ENCODE assay signal across 19 cellular contexts in genomic region chr1:150017206-150017750, GRCh38. TPM values are rescaled to one million over a fixed set of nuclear protein-coding genes. Genes with fewer than 3 reads are reported as not detected.
DNase-seq lines count a peak whose midpoint lies in the region; ATAC-seq and TF ChIP-seq lines count a peak whose summit lies in the region.
"Had no signal": no experiment of that assay in that cellular context is flagged by ENCODE, and none has a peak within 500 bp of the region (broad histone marks: within the 10 kb centered on the region; RNA-seq: fewer than 3 reads in every experiment).

No MANE protein-coding gene starts in this region.

- no peak overlapping the region for H3K4me2 ChIP-seq in H9 (ENCODE audit: insufficient read depth, insufficient read length, low read length)
- no peak overlapping the region for H3K4me2 ChIP-seq in hepatocyte

- no peaks in the 10 kb centered on the region; the same call in none of the 2 replicates for H3K27me3 Mint-ChIP-seq in H9 (ENCODE audit: low read depth)
- peaks cover 3% of the 10 kb centered on the region for H3K27me3 Mint-ChIP-seq in T-helper 2 cell treated with Interferon-gamma antibody and Interleukin-4, amounts not matched to agents 5 μg/mL and 100 μg/mL, for 36 hours (ENCODE audit: low read depth)
- H3K27me3 Mint-ChIP-seq: IgD-negative memory B cell had no signal

- H3K4me3 ChIP-seq in NT2/D1 (ENCODE audit: insufficient read length, low read depth) (no peak overlapping the region), hepatocyte (no peak overlapping the region)
- H3K4me3 ChIP-seq: right lobe of liver had no signal

- H3K14ac ChIP-seq in H9 (ENCODE audit: insufficient read depth, low read length), result no peak overlapping the region

- H2AK5ac ChIP-seq in H9 (ENCODE audit: insufficient read length, low read length), result no peak overlapping the region

- no peak overlapping the region for H3K27ac ChIP-seq in H9 (ENCODE audit: insufficient read length, low read depth, low read length)
- peak overlapping the region; percentile 88 for H3K27ac ChIP-seq in hepatocyte
- H3K27ac ChIP-seq: neutrophil, right lobe of liver had no signal

- no peak overlapping the region for H3K23ac ChIP-seq in H9 (ENCODE audit: insufficient read length, low read depth, low read length)

- H3K79me1 ChIP-seq in H9 (ENCODE audit: insufficient read depth, low read depth, low read length, poor library complexity, severe bottlenecking), result no peaks in the 10 kb centered on the region

- ATAC-seq in GM21723 (IDR thresholded peaks at IDR 0.05; ENCODE audit: unreplicated experiment) (no peak), HG02588 (IDR thresholded peaks at IDR 0.05; ENCODE audit: unreplicated experiment) (no peak)
- ATAC-seq: activated CD8-positive, alpha-beta memory T cell treated with anti-CD3 and anti-CD28 coated beads, Interleukin-2, amount 10 ng/mL, durations not matched to agents 7 days and 5 days; right lobe of liver had no signal

- no peak overlapping the region for H3K18ac ChIP-seq in H9 (ENCODE audit: insufficient read length, low read depth, low read length)

- no peaks in the 10 kb centered on the region for H3K9me3 Mint-ChIP-seq in H9
- no peaks in the 10 kb centered on the region for H3K9me3 Mint-ChIP-seq in T-helper 2 cell treated with Interferon-gamma antibody and Interleukin-4, amounts not matched to agents 5 μg/mL and 100 μg/mL, for 36 hours
- H3K9me3 Mint-ChIP-seq: IgD-negative memory B cell had no signal

- H4K91ac ChIP-seq in H9 (ENCODE audit: insufficient read length, low read depth, low read length), result no peak overlapping the region

- H2BK5ac ChIP-seq in H9 (ENCODE audit: insufficient read length, low read length), result no peak overlapping the region

- no peak overlapping the region for H3T11ph ChIP-seq in H9 (ENCODE audit: low read length)

- no peak overlapping the region for H3K56ac ChIP-seq in H9 (ENCODE audit: insufficient read length, low read depth, low read length)

- H3K27me3 ChIP-seq in H9 (ENCODE audit: insufficient read depth, low read length) (no peaks in the 10 kb centered on the region), NT2/D1 (ENCODE audit: insufficient read depth, insufficient read length) (no peaks in the 10 kb centered on the region), hepatocyte (no peaks in the 10 kb centered on the region)
- H3K27me3 ChIP-seq: right lobe of liver had no signal

- no peak overlapping the region for H2BK20ac ChIP-seq in H9 (ENCODE audit: low read depth, low read length, poor library complexity, severe bottlenecking)

- H3K36me3 Mint-ChIP-seq in H9 (ENCODE audit: insufficient read depth in 1 of 3, low read depth in 3 of 3), result no peaks in the 10 kb centered on the region
- no peaks in the 10 kb centered on the region for H3K36me3 Mint-ChIP-seq in T-helper 2 cell treated with Interferon-gamma antibody and Interleukin-4, amounts not matched to agents 5 μg/mL and 100 μg/mL, for 36 hours (ENCODE audit: low read depth)
- H3K36me3 Mint-ChIP-seq: activated CD8-positive, alpha-beta memory T cell treated with anti-CD3 and anti-CD28 coated beads, Interleukin-2, amount 10 ng/mL, durations not matched to agents 7 days and 5 days; IgD-negative memory B cell had no signal

- no peaks in the 10 kb centered on the region for H3K9me2 ChIP-seq in hepatocyte (replicated peaks; ENCODE audit: insufficient read depth)

- peak overlapping the region in 1 of 3 experiments; percentile 70; a peak in 3 of 7 replicates for H3K27ac Mint-ChIP-seq in H9
- no peak overlapping the region for H3K27ac Mint-ChIP-seq in T-helper 2 cell treated with Interferon-gamma antibody and Interleukin-4, amounts not matched to agents 5 μg/mL and 100 μg/mL, for 36 hours
- H3K27ac Mint-ChIP-seq: activated CD8-positive, alpha-beta memory T cell treated with anti-CD3 and anti-CD28 coated beads, Interleukin-2, amount 10 ng/mL, durations not matched to agents 7 days and 5 days; B cell; IgD-negative memory B cell had no signal

- H4K8ac ChIP-seq in H9 (replicated peaks; ENCODE audit: insufficient read length, low read depth, low read length), result no peak overlapping the region

- H4K5ac ChIP-seq in H9 (ENCODE audit: insufficient read length, low read depth, low read length), result no peak overlapping the region

- H3K9me3 ChIP-seq in H9 (ENCODE audit: control insufficient read depth, low read depth, low read length), result no peaks in the 10 kb centered on the region
- H3K9me3 ChIP-seq in NT2/D1 (ENCODE audit: insufficient read depth, low read length), result no peaks in the 10 kb centered on the region
- H3K9me3 ChIP-seq in hepatocyte (ENCODE audit: low read depth), result no peaks in the 10 kb centered on the region
- H3K9me3 ChIP-seq: neutrophil, right lobe of liver had no signal

- H2BK15ac ChIP-seq in H9 (ENCODE audit: low read depth, low read length), result no peak overlapping the region

- H2BK12ac ChIP-seq in H9 (ENCODE audit: insufficient read length, low read depth, low read length), result no peak overlapping the region

- H3K4me1 ChIP-seq in H9 (ENCODE audit: insufficient read depth, low read length), result no peaks in the 10 kb centered on the region; the same call in 1 of the 2 replicates
- H3K4me1 ChIP-seq in NT2/D1 (ENCODE audit: insufficient read depth, insufficient read length), result peaks cover 6% of the 10 kb centered on the region
- H3K4me1 ChIP-seq in hepatocyte (ENCODE audit: insufficient read depth), result peaks cover 17% of the 10 kb centered on the region

- peaks cover 10 to 13% of the 10 kb centered on the region in 2 experiments for H3K4me1 Mint-ChIP-seq in H9
- H3K4me1 Mint-ChIP-seq in T-helper 2 cell treated with Interferon-gamma antibody and Interleukin-4, amounts not matched to agents 5 μg/mL and 100 μg/mL, for 36 hours (ENCODE audit: low read depth), result peaks cover 3% of the 10 kb centered on the region

- H3K9ac ChIP-seq in H9 (ENCODE audit: extremely low read depth, insufficient read length, low read length) (no peak overlapping the region), NT2/D1 (ENCODE audit: insufficient read length, low read depth) (no peak overlapping the region)

- H4K20me1 ChIP-seq in H9 (ENCODE audit: control insufficient read depth, insufficient read depth, insufficient read length), result no peaks in the 10 kb centered on the region
- no peaks in the 10 kb centered on the region for H4K20me1 ChIP-seq in hepatocyte (ENCODE audit: insufficient read depth, poor library complexity, severe bottlenecking)

- H3K23me2 ChIP-seq in H9 (ENCODE audit: insufficient read length, low read depth, low read length, poor library complexity, severe bottlenecking), result no peaks in the 10 kb centered on the region

- H2BK120ac ChIP-seq in H9 (ENCODE audit: low read depth, low read length, poor library complexity, severe bottlenecking), result no peak overlapping the region

- H2AFZ ChIP-seq in H9 (ENCODE audit: low read length) (no peak overlapping the region), hepatocyte (no peak overlapping the region)

- no peak overlapping the region for H3K4ac ChIP-seq in H9 (ENCODE audit: low read depth, low read length)

- peak; percentile 84 for DNase-seq in H9
- peak; percentile 51 for DNase-seq in NT2/D1 (ENCODE audit: low read depth, low spot score)
- peak; percentile 66 for DNase-seq in hepatocyte (ENCODE audit: low spot score)
- peak; percentile 43 for DNase-seq in renal cortical epithelial cell (ENCODE audit: low read depth)
- no peak for DNase-seq in T-helper 2 cell treated with Interferon-gamma antibody and Interleukin-4, amounts not matched to agents 5 μg/mL and 100 μg/mL, for 36 hours (ENCODE audit: low spot score)
- DNase-seq: activated CD8-positive, alpha-beta memory T cell treated with anti-CD3 and anti-CD28 coated beads, Interleukin-2, amount 10 ng/mL, durations not matched to agents 7 days and 5 days; activated effector memory CD4-positive, alpha-beta T cell treated with anti-CD3 and anti-CD28 coated beads, Interleukin-2, amount 50 U/mL, for 16 hours; anterior cingulate cortex; NCI-H1092; NCI-H2107; NCI-H774; right lobe of liver; RPMI8226; stimulated activated CD4-positive, alpha-beta T cell treated with anti-CD3 and anti-CD28 coated beads, Interleukin-1b, Interleukin-23, amount 100 ng/mL, for 48 hours had no signal

- H3K36me3 ChIP-seq in NT2/D1 (ENCODE audit: insufficient read depth, insufficient read length, low read length), result no peaks in the 10 kb centered on the region
- H3K36me3 ChIP-seq in hepatocyte (replicated peaks; ENCODE audit: insufficient read depth, low read depth), result no peaks in the 10 kb centered on the region
- H3K36me3 ChIP-seq: neutrophil, right lobe of liver had no signal

- no peak overlapping the region for H3K4me3 Mint-ChIP-seq in H9
- H3K4me3 Mint-ChIP-seq in T-helper 2 cell treated with Interferon-gamma antibody and Interleukin-4, amounts not matched to agents 5 μg/mL and 100 μg/mL, for 36 hours, result no peak overlapping the region
- H3K4me3 Mint-ChIP-seq: activated CD8-positive, alpha-beta memory T cell treated with anti-CD3 and anti-CD28 coated beads, Interleukin-2, amount 10 ng/mL, durations not matched to agents 7 days and 5 days; B cell; IgD-negative memory B cell had no signal

- no peak for TF ChIP-seq CTCF in H9 (conservative IDR thresholded peaks at IDR 0.05)
- no peak for TF ChIP-seq CTCF in hepatocyte (IDR thresholded peaks at IDR 0.05; ENCODE audit: poor library complexity)

- no peaks in the 10 kb centered on the region for H3K79me2 ChIP-seq in H9 (ENCODE audit: insufficient read depth, low read length)
- H3K79me2 ChIP-seq in hepatocyte, result no peaks in the 10 kb centered on the region

RNA-seq across cellular contexts. Expression of gene OTUD7B, which starts 6.8 kb away (rescaled TPM):
- 22.5 and 23.5 TPM in 2 replicates for total RNA-seq in H9 (2021)
- total RNA-seq in hepatocyte, result 17.1 and 17.8 TPM in 2 replicates
- 2.8 and 3.6 TPM in 2 replicates for polyA plus RNA-seq in hepatocyte
- total RNA-seq in renal cortical epithelial cell, result 11.3 and 29.5 TPM in 2 replicates

RNA-seq across cellular contexts. Expression of gene VPS45, which starts 50.3 kb away (rescaled TPM):
- total RNA-seq in H9 (2021), result 31.8 and 31.9 TPM in 2 replicates
- 35.8 and 37.1 TPM in 2 replicates for total RNA-seq in hepatocyte
- 23.8 and 26.7 TPM in 2 replicates for polyA plus RNA-seq in hepatocyte
- 35.4 and 46.3 TPM in 2 replicates for total RNA-seq in renal cortical epithelial cell
